Comparison of ENCODE assay signal across 15 cellular contexts in genomic region chr22:48749555-48750227, GRCh38.
"Had no signal": no experiment of that assay in that cellular context is flagged by ENCODE, and none has a peak within 500 bp of the region (broad histone marks: within the 10 kb centered on the region; RNA-seq: fewer than 3 reads in every experiment).

No MANE protein-coding gene starts in this region.

- DNase-seq: activated CD4-positive, alpha-beta T cell treated with anti-CD3 and anti-CD28 coated beads for 36 hours; activated naive CD4-positive, alpha-beta T cell; activated T-cell treated with anti-CD3 and anti-CD28 coated beads, Interleukin-2, amount 50 U/mL, for 4 hours; foreskin melanocyte; left ventricle myocardium superior; right lobe of liver; SK-N-SH; stimulated activated CD4-positive, alpha-beta T cell treated with anti-CD3 and anti-CD28 coated beads, Interleukin-12 subunit alpha, Interleukin-12 subunit beta, amount 100 ng/mL, for 4 hours; stimulated activated CD8-positive, alpha-beta memory T cell treated with anti-CD3 and anti-CD28 coated beads, Interleukin-4, amount 100 ng/mL, for 48 hours; stimulated activated naive CD8-positive, alpha-beta T cell treated with anti-CD3 and anti-CD28 coated beads, Interleukin-15, Interleukin-2, amounts not matched to agents 100 U/mL and 50 U/mL, for 24 hours; T-helper 1 cell; WERI-Rb-1 had no signal

- H3K27ac Mint-ChIP-seq: activated CD4-positive, alpha-beta T cell treated with anti-CD3 and anti-CD28 coated beads for 36 hours; mesothelial cell of epicardium had no signal

- H3K9me3 ChIP-seq: right lobe of liver, SK-N-SH had no signal

- H3K4me1 Mint-ChIP-seq: activated CD4-positive, alpha-beta T cell treated with anti-CD3 and anti-CD28 coated beads for 36 hours; mesothelial cell of epicardium had no signal

- H3K4me3 ChIP-seq: breast epithelium, right lobe of liver had no signal

- H3K4me3 Mint-ChIP-seq: activated CD4-positive, alpha-beta T cell treated with anti-CD3 and anti-CD28 coated beads for 36 hours; activated T-cell treated with anti-CD3 and anti-CD28 coated beads, Interleukin-2, amount 50 U/mL, for 4 hours; mesothelial cell of epicardium had no signal

- H3K4me1 ChIP-seq: breast epithelium, right lobe of liver had no signal

- H3K4me2 ChIP-seq: SK-N-SH had no signal

- H3K36me3 Mint-ChIP-seq: mesothelial cell of epicardium had no signal

- H3K9ac ChIP-seq: SK-N-SH had no signal

- H3K27me3 ChIP-seq: right lobe of liver had no signal

- H3K9me3 Mint-ChIP-seq: activated T-cell treated with anti-CD3 and anti-CD28 coated beads, Interleukin-2, amount 50 U/mL, for 4 hours; mesothelial cell of epicardium had no signal

- H3K36me3 ChIP-seq: breast epithelium, right lobe of liver, WERI-Rb-1 had no signal

- H3K27me3 Mint-ChIP-seq: activated CD4-positive, alpha-beta T cell treated with anti-CD3 and anti-CD28 coated beads for 36 hours; progenitor cell of endocrine pancreas had no signal

- H3K27ac ChIP-seq: breast epithelium, right lobe of liver, WERI-Rb-1 had no signal

- ATAC-seq: activated CD4-positive, alpha-beta T cell treated with anti-CD3 and anti-CD28 coated beads for 36 hours; activated T-cell treated with anti-CD3 and anti-CD28 coated beads, Interleukin-2, amount 50 U/mL, for 4 hours; left ventricle myocardium superior; right lobe of liver; stimulated activated naive CD8-positive, alpha-beta T cell treated with anti-CD3 and anti-CD28 coated beads, Interleukin-15, Interleukin-2, amounts not matched to agents 100 U/mL and 50 U/mL, for 24 hours had no signal
